Comparison of ENCODE assay signal across 21 cellular contexts in the genomic region with DNA sequence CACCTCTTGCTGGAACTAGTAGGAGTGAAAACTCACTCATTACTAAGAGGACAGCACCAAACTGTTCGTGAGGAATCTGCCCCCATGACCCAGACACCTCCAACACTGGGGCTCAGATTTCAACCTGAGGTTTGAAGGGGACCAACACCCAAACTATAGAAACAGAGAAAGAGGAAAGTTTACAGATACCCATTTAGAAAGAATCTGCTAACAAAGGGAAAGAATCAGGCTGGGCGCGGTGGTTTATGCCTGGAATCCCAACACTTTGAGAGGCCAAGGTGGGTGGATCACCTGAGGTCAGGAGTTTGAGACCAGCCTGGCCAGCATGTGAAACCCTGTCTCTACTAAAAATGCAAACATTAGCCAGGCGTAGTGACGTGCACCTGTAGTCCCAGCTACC.
A peak's percentile ranks its signal among the peaks of the same experiment; 100 is the strongest.
DNase-seq lines count a peak whose midpoint lies in the region; ATAC-seq and TF ChIP-seq lines count a peak whose summit lies in the region.
"Had no signal": no experiment of that assay in that cellular context is flagged by ENCODE, and none has a peak within 500 bp of the region (broad histone marks: within the 10 kb centered on the region; RNA-seq: fewer than 3 reads in every experiment).

No MANE protein-coding gene starts in this region.

- peak overlapping the region; percentile 43 for H3K4me3 Mint-ChIP-seq in nephron progenitor cell
- no peak overlapping the region for H3K4me3 Mint-ChIP-seq in activated naive CD8-positive, alpha-beta T cell treated with anti-CD3 and anti-CD28 coated beads, Interleukin-2, amount 50 U/mL, for 24 hours

- no peaks in the 10 kb centered on the region for H3K27me3 ChIP-seq in BLaER1
- no peaks in the 10 kb centered on the region for H3K27me3 ChIP-seq in NT2/D1 (ENCODE audit: insufficient read depth, insufficient read length)
- H3K27me3 ChIP-seq: BE2C, SJCRH30 had no signal

- H3K4me3 ChIP-seq in BLaER1 (no peak overlapping the region), NT2/D1 (ENCODE audit: insufficient read length, low read depth) (no peak overlapping the region)
- H3K4me3 ChIP-seq: SJCRH30 had no signal

- H3K27ac Mint-ChIP-seq in nephron progenitor cell = peak overlapping the region; percentile 64
- H3K27ac Mint-ChIP-seq in activated naive CD8-positive, alpha-beta T cell treated with anti-CD3 and anti-CD28 coated beads, Interleukin-2, amount 50 U/mL, for 24 hours = no peak overlapping the region
- H3K27ac Mint-ChIP-seq: CD4-positive, alpha-beta T cell had no signal

- peaks cover 7% of the 10 kb centered on the region for H4K20me1 ChIP-seq in BLaER1

- H3K36me3 ChIP-seq in BLaER1 = peaks cover 4% of the 10 kb centered on the region
- H3K36me3 ChIP-seq in NT2/D1 (ENCODE audit: insufficient read depth, insufficient read length, low read length) = peaks cover 5% of the 10 kb centered on the region

- H3K9me3 ChIP-seq in BLaER1 (no peaks in the 10 kb centered on the region), NT2/D1 (ENCODE audit: insufficient read depth, low read length) (no peaks in the 10 kb centered on the region)
- H3K9me3 ChIP-seq: BE2C, SJCRH30 had no signal

- peaks cover 7% of the 10 kb centered on the region for H3K9me3 Mint-ChIP-seq in nephron progenitor cell
- no peaks in the 10 kb centered on the region for H3K9me3 Mint-ChIP-seq in activated naive CD8-positive, alpha-beta T cell treated with anti-CD3 and anti-CD28 coated beads, Interleukin-2, amount 50 U/mL, for 24 hours
- H3K9me3 Mint-ChIP-seq: CD4-positive, alpha-beta T cell had no signal

- peaks cover 32% of the 10 kb centered on the region for H3K36me3 Mint-ChIP-seq in nephron progenitor cell (ENCODE audit: low read depth)
- peaks cover 6% of the 10 kb centered on the region for H3K36me3 Mint-ChIP-seq in activated naive CD8-positive, alpha-beta T cell treated with anti-CD3 and anti-CD28 coated beads, Interleukin-2, amount 50 U/mL, for 24 hours (ENCODE audit: low read depth)

- no peak for TF ChIP-seq CTCF in nephron progenitor cell (IDR thresholded peaks at IDR 0.05)

- no peak for ATAC-seq in activated naive CD8-positive, alpha-beta T cell treated with anti-CD3 and anti-CD28 coated beads, Interleukin-2, amount 50 U/mL, for 24 hours
- ATAC-seq in HG02938 (IDR thresholded peaks at IDR 0.05; ENCODE audit: unreplicated experiment) = no peak
- ATAC-seq: PC-3 had no signal

- DNase-seq in NT2/D1 (ENCODE audit: low read depth, low spot score) = no peak
- no peak for DNase-seq in nephron progenitor cell
- no peak for DNase-seq in activated naive CD8-positive, alpha-beta T cell treated with anti-CD3 and anti-CD28 coated beads, Interleukin-2, amount 50 U/mL, for 24 hours
- no peak for DNase-seq in stimulated activated CD4-positive, alpha-beta T cell treated with anti-CD3 and anti-CD28 coated beads, Interleukin-1b, Interleukin-23, amount 100 ng/mL, for 48 hours
- DNase-seq in KG1 (lab: John Stamatoyannopoulos, UW) = no peak
- DNase-seq: BE2C; CD4-positive, alpha-beta T cell; DMS53; GOT3; KBM-7; MV-4-11; NCI-H1417; NCI-H187; NCI-H226; NCI-H524; NCI-H82; PC-3; SJCRH30 had no signal

- H3K27ac ChIP-seq in BLaER1 (no peak overlapping the region), cingulate gyrus (ENCODE audit: low read depth, low read length) (peak overlapping the region; percentile 80)
- H3K27ac ChIP-seq: SJCRH30 had no signal

- H3K4me2 ChIP-seq in BLaER1 = no peak overlapping the region

- peaks cover 73% of the 10 kb centered on the region for H3K4me1 Mint-ChIP-seq in nephron progenitor cell
- peaks cover 22% of the 10 kb centered on the region for H3K4me1 Mint-ChIP-seq in activated naive CD8-positive, alpha-beta T cell treated with anti-CD3 and anti-CD28 coated beads, Interleukin-2, amount 50 U/mL, for 24 hours

- peaks cover 3% of the 10 kb centered on the region for H3K27me3 Mint-ChIP-seq in nephron progenitor cell (ENCODE audit: low read depth, poor library complexity)
- no peaks in the 10 kb centered on the region for H3K27me3 Mint-ChIP-seq in activated naive CD8-positive, alpha-beta T cell treated with anti-CD3 and anti-CD28 coated beads, Interleukin-2, amount 50 U/mL, for 24 hours
- H3K27me3 Mint-ChIP-seq: CD4-positive, alpha-beta T cell had no signal

- 0 out of 2 replicates have a peak overlapping the region, but pooled peaks have one; percentile 19 for H3K9ac ChIP-seq in BLaER1
- peak overlapping the region; percentile 1 for H3K9ac ChIP-seq in NT2/D1 (ENCODE audit: insufficient read length, low read depth)

- H3K4me1 ChIP-seq in BLaER1 = peaks cover 45% of the 10 kb centered on the region
- H3K4me1 ChIP-seq in NT2/D1 (ENCODE audit: insufficient read depth, insufficient read length) = peaks cover 30% of the 10 kb centered on the region
